13 cellular contexts compared by ENCODE assay signal in the genomic region with DNA sequence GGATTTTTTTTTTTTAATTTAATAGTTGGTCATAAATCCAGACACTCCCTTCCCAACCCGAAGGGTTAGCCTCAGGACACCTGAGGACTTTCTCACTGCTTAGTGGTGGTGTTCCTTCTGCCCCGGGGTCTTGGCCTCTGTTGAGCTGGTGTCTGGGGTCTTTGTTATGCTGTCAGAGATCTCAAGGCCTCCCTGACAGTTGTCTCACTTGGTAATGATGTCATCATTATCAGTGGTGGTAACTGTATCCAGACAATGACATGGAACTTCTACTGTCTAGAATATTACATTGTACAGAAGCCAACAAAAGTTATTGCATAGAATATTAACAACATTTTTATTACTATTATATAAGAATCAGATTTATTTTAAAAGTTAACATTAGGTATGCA. TPM values are rescaled to one million over a fixed set of nuclear protein-coding genes. Genes with fewer than 3 reads are reported as not detected.
DNase-seq lines count a peak whose midpoint lies in the region; ATAC-seq and TF ChIP-seq lines count a peak whose summit lies in the region.
"Had no signal": no experiment of that assay in that cellular context is flagged by ENCODE, and none has a peak within 500 bp of the region (broad histone marks: within the 10 kb centered on the region; RNA-seq: fewer than 3 reads in every experiment).

No MANE protein-coding gene starts in this region.

- H3K4me1 ChIP-seq in naive thymus-derived CD4-positive, alpha-beta T cell (ENCODE audit: control insufficient read depth in 2 of 2, insufficient read depth in 2 of 2, low read length in 2 of 2) = peaks cover under 1 to 37% of the 10 kb centered on the region in 2 donors
- H3K4me1 ChIP-seq in testis = peaks cover 45% of the 10 kb centered on the region

- POLR2A ChIA-PET in HEK293T (lab: Yijun Ruan, JAX) = no interaction called here
- POLR2A ChIA-PET in naive thymus-derived CD4-positive, alpha-beta T cell (lab: Charles Lee) = no interaction called here

- DNase-seq in HEK293T (ENCODE audit: extremely low spot score) (peak; percentile 27), chondrocyte (ENCODE audit: low spot score) (no peak), testis (no peak), SHP77 (lab: John Stamatoyannopoulos, UW) (no peak), kidney glomerular epithelial cell (lab: John Stamatoyannopoulos, UW) (no peak)
- DNase-seq in naive thymus-derived CD4-positive, alpha-beta T cell = no peak
- DNase-seq: EL, H7, NCI-H1417, NCI-H2029, NCI-H2171 treated with DMSO at 0.1 percent for 48 hours had no signal

- intact Hi-C loops in naive thymus-derived CD4-positive, alpha-beta T cell (cut with micrococcal nuclease) = loop anchor here in 1 of 2 donors (2.0 kb wide), 1 partner anchor 27 kb away; no protein-coding TSS in a partner anchor
- intact Hi-C loops in testis (cut with DNase I; ENCODE audit: low total_unique reads) = no loop called here

- TF ChIP-seq CTCF in chondrocyte (IDR thresholded peaks at IDR 0.05) (no peak), testis (IDR thresholded peaks at IDR 0.05) (no peak)

- no peaks in the 10 kb centered on the region for H3K27me3 Mint-ChIP-seq in chondrocyte (ENCODE audit: low read depth)
- no peaks in the 10 kb centered on the region for H3K27me3 Mint-ChIP-seq in naive thymus-derived CD4-positive, alpha-beta T cell

- peaks cover 53% of the 10 kb centered on the region for H3K4me1 Mint-ChIP-seq in chondrocyte (ENCODE audit: low read depth)
- peaks cover 40 to 72% (median 69%) of the 10 kb centered on the region in 7 donors for H3K4me1 Mint-ChIP-seq in naive thymus-derived CD4-positive, alpha-beta T cell

- 64 to 80% methylated on average over 2 of the region's 2 CpGs for WGBS in testis, 2 donors

- ATAC-seq in naive thymus-derived CD4-positive, alpha-beta T cell = no peak
- ATAC-seq in GM19452 (IDR thresholded peaks at IDR 0.05; ENCODE audit: unreplicated experiment) = no peak

- no peak overlapping the region for H3K4me3 Mint-ChIP-seq in chondrocyte (ENCODE audit: unreplicated experiment)
- no peak overlapping the region for H3K4me3 Mint-ChIP-seq in naive thymus-derived CD4-positive, alpha-beta T cell

- no peak overlapping the region for H3K4me3 ChIP-seq in naive thymus-derived CD4-positive, alpha-beta T cell (ENCODE audit: low read length)
- no peak overlapping the region for H3K4me3 ChIP-seq in testis
- H3K4me3 ChIP-seq: BLaER1 treated with 17β-estradiol and CSF1 and Interleukin-3, amounts not matched to agents 10 nM and 100 nM had no signal

- CTCF ChIA-PET in HEK293T (lab: Yijun Ruan, JAX) = interaction anchor here (1.2 to 1.6 kb wide), 3 partner anchors 10 to 59 kb away, joined by 3 to 6 read pairs (median 3); no protein-coding TSS in a partner anchor
- CTCF ChIA-PET in naive thymus-derived CD4-positive, alpha-beta T cell (lab: Charles Lee) = interaction anchor here (1.0 kb wide), 1 partner anchor 48 kb away, joined by 3 read pairs; no protein-coding TSS in a partner anchor

- H3K9me3 Mint-ChIP-seq in chondrocyte (ENCODE audit: low read depth) = no peaks in the 10 kb centered on the region
- no peaks in the 10 kb centered on the region for H3K9me3 Mint-ChIP-seq in naive thymus-derived CD4-positive, alpha-beta T cell

- H3K36me3 ChIP-seq in naive thymus-derived CD4-positive, alpha-beta T cell (ENCODE audit: control insufficient read depth in 2 of 3, insufficient read depth in 3 of 3, low read length in 3 of 3) = peaks cover 0 to 38% (median 17%) of the 10 kb centered on the region in 3 experiments
- no peaks in the 10 kb centered on the region for H3K36me3 ChIP-seq in testis (ENCODE audit: low read depth, missing control alignments)

- H3K27ac Mint-ChIP-seq in chondrocyte (ENCODE audit: unreplicated experiment) = peak overlapping the region; percentile 51
- peak overlapping the region in 6 of 9 donors; percentile 46 to 84 (median 64) for H3K27ac Mint-ChIP-seq in naive thymus-derived CD4-positive, alpha-beta T cell

- no peak overlapping the region for H3K27ac ChIP-seq in naive thymus-derived CD4-positive, alpha-beta T cell (ENCODE audit: low read depth, low read length)
- peak overlapping the region; percentile 60 to 63 for H3K27ac ChIP-seq in testis

- H3K36me3 Mint-ChIP-seq in chondrocyte (ENCODE audit: low read depth) = peaks cover 8% of the 10 kb centered on the region
- peaks cover 0 to 26% (median 4%) of the 10 kb centered on the region in 5 donors for H3K36me3 Mint-ChIP-seq in naive thymus-derived CD4-positive, alpha-beta T cell

- H3K9me3 ChIP-seq in naive thymus-derived CD4-positive, alpha-beta T cell (ENCODE audit: control insufficient read depth in 2 of 3, low read length in 3 of 3) = no peaks in the 10 kb centered on the region
- H3K9me3 ChIP-seq in testis = no peaks in the 10 kb centered on the region
- H3K9me3 ChIP-seq: BLaER1 treated with 17β-estradiol and CSF1 and Interleukin-3, amounts not matched to agents 10 nM and 100 nM had no signal

- no peaks in the 10 kb centered on the region for H3K27me3 ChIP-seq in naive thymus-derived CD4-positive, alpha-beta T cell (ENCODE audit: control insufficient read depth in 2 of 2, insufficient read depth in 2 of 2, low read length in 2 of 2)
- H3K27me3 ChIP-seq in testis = no peaks in the 10 kb centered on the region
- H3K27me3 ChIP-seq: BLaER1 treated with 17β-estradiol and CSF1 and Interleukin-3, amounts not matched to agents 10 nM and 100 nM had no signal

- no peak for TF ChIP-seq POLR2A in testis (IDR thresholded peaks at IDR 0.05)

TF ChIP-seq in HEK293T, 16 proteins besides CTCF, POLR2A, EP300 and RAD21:
- TF ChIP-seq FOXM1 (IDR thresholded peaks at IDR 0.05; ENCODE audit: borderline replicate concordance) (no peak), PKNOX1 (IDR thresholded peaks at IDR 0.05) (peak; percentile 61)

RNA-seq across cellular contexts. Expression of gene PPP2R2D, which starts 32.9 kb away (rescaled TPM):
- total RNA-seq in chondrocyte (24.3 to 27.5 TPM (median 25.1 TPM) in 3 replicates), testis (10 to 100 TPM; 48.5 to 49.2 TPM)
- 10 to 100 TPM; 37.1 to 61.3 (median 40.1) TPM for total RNA-seq in naive thymus-derived CD4-positive, alpha-beta T cell
- polyA plus RNA-seq in naive thymus-derived CD4-positive, alpha-beta T cell = 10 to 100 TPM; 35.0 to 47.4 TPM
- polyA plus RNA-seq in testis (ENCODE audit: insufficient read depth, low read depth, low replicate concordance) = 34.9 TPM

RNA-seq across cellular contexts. Expression of gene BNIP3, which starts 48.0 kb away (rescaled TPM):
- total RNA-seq in chondrocyte = 31.0 to 97.4 TPM (median 88.9 TPM) in 3 replicates
- total RNA-seq in naive thymus-derived CD4-positive, alpha-beta T cell = 10 to 100 TPM; 17.7 to 81.7 (median 39.3) TPM
- 10 to 100 TPM; 40.5 to 41.5 TPM for polyA plus RNA-seq in naive thymus-derived CD4-positive, alpha-beta T cell
- 10 to 100 TPM; 61.5 to 93.4 TPM for total RNA-seq in testis
- 36.7 TPM for polyA plus RNA-seq in testis (ENCODE audit: insufficient read depth, low read depth, low replicate concordance)
